Comparison of ENCODE assay signal across 10 cellular contexts in the genomic region with DNA sequence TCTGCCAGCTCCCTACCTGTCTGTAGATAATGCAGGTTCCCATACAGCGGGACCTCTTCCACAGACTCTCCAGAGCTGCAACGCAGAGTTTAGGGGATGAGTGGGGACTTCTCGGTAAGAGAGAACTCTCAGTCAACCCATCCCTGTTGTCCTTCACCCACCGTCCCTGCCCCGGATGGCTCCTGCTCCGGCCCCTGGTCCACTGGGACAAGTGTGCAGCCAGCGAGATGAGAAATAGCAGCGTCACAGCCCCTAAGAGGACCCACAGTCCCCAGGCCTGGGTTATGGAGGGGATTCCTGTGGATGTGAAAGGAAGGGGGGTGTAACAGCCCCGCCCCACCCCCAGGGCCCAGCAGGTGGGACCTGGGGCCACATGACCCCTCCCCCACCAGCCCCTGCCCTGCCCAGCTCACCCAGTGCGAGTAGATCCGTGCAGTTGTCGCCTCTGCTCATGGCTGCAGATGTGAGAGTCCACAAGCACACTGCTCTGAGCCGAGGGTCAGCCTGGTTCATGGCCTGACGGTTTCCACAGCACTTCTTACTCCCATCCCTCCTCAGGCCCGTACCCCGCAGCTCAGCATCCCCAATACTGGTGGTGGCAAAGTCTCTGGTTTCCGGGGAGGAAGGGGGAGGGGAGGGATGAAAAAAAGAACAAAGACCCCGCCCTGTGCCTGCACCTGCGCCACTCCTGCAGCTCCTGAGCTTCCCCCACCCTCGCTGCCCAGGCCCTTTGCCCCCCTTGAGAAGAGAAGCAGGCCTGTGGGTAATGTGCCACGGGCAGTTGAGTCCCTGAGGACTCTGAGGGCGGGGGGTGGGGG. TPM values are rescaled to one million over a fixed set of nuclear protein-coding genes. Genes with fewer than 3 reads are reported as not detected.
DNase-seq lines count a peak whose midpoint lies in the region; ATAC-seq and TF ChIP-seq lines count a peak whose summit lies in the region.
"Had no signal": no experiment of that assay in that cellular context is flagged by ENCODE, and none has a peak within 500 bp of the region (broad histone marks: within the 10 kb centered on the region; RNA-seq: fewer than 3 reads in every experiment).

A gene with protein sequence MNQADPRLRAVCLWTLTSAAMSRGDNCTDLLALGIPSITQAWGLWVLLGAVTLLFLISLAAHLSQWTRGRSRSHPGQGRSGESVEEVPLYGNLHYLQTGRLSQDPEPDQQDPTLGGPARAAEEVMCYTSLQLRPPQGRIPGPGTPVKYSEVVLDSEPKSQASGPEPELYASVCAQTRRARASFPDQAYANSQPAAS (minus strand): TSS at position 591 of the 818 bp plus-strand sequence. CDS start 78 bp downstream, at position 513.

- H3K27me3 Mint-ChIP-seq in IgD-negative memory B cell (no peaks in the 10 kb centered on the region), neural progenitor cell (ENCODE audit: insufficient read depth, low read depth) (peaks cover 14% of the 10 kb centered on the region)
- no peaks in the 10 kb centered on the region for H3K27me3 Mint-ChIP-seq in activated naive CD8-positive, alpha-beta T cell treated with anti-CD3 and anti-CD28 coated beads, Interleukin-2, amount 10 ng/mL, durations not matched to agents 7 days and 5 days

- peaks cover 53% of the 10 kb centered on the region for H3K4me1 ChIP-seq in DOHH2 (ENCODE audit: control insufficient read depth, low read length)
- H3K4me1 ChIP-seq in neural progenitor cell = peaks cover 16% of the 10 kb centered on the region

- H3K9me3 Mint-ChIP-seq in IgD-negative memory B cell (no peaks in the 10 kb centered on the region), neural progenitor cell (no peaks in the 10 kb centered on the region)
- H3K9me3 Mint-ChIP-seq in activated naive CD8-positive, alpha-beta T cell treated with anti-CD3 and anti-CD28 coated beads, Interleukin-2, amount 10 ng/mL, durations not matched to agents 7 days and 5 days = no peaks in the 10 kb centered on the region

- H3K79me2 ChIP-seq in DOHH2 (ENCODE audit: control insufficient read depth, low read length) (peaks cover 24% of the 10 kb centered on the region), neural progenitor cell (ENCODE audit: low read depth) (no peaks in the 10 kb centered on the region)

- H3K27ac ChIP-seq in DOHH2 (ENCODE audit: low read depth, low read length) (peak within 1 kb of the TSS; percentile 87), neural progenitor cell (no peak within 1 kb of the TSS)

- POLR2A ChIA-PET in activated naive CD8-positive, alpha-beta T cell treated with anti-CD3 and anti-CD28 coated beads, Interleukin-2, amount 10 ng/mL, durations not matched to agents 7 days and 5 days (lab: Charles Lee) = interaction anchor here (0.9 to 9.1 kb wide), 9 partner anchors 10 to 164 kb away, joined by 3 to 214 read pairs (median 12); a partner anchor contains a TSS

- peak; percentile 66 for DNase-seq in activated naive CD8-positive, alpha-beta T cell treated with anti-CD3 and anti-CD28 coated beads, Interleukin-2, amount 10 ng/mL, durations not matched to agents 7 days and 5 days
- DNase-seq in neural progenitor cell (ENCODE audit: low spot score) (no peak), G401 (ENCODE audit: low spot score) (no peak), OCI-M1 (lab: John Stamatoyannopoulos, UW) (no peak)
- DNase-seq: SHP77 treated with DMSO at 0.1 percent for 48 hours had no signal

- TF ChIP-seq CTCF in DOHH2 (IDR thresholded peaks at IDR 0.05; ENCODE audit: low read depth, low read length, poor library complexity, severe bottlenecking) (no peak), neural progenitor cell (IDR thresholded peaks at IDR 0.05) (no peak)

- no peaks in the 10 kb centered on the region for H3K9me2 ChIP-seq in DOHH2 (replicated peaks; ENCODE audit: control insufficient read depth, low read length)

- H3K9ac ChIP-seq in neural progenitor cell = no peak within 1 kb of the TSS

- H3F3A ChIP-seq in DOHH2 (ENCODE audit: control insufficient read depth, insufficient read depth) (peaks cover 32% of the 10 kb centered on the region), neural progenitor cell (ENCODE audit: low read depth) (peaks cover 16% of the 10 kb centered on the region)

- H3K27me3 ChIP-seq in DOHH2 (ENCODE audit: control insufficient read depth, low read length) = no peaks in the 10 kb centered on the region
- peaks cover 14% of the 10 kb centered on the region for H3K27me3 ChIP-seq in neural progenitor cell

- H4K20me1 ChIP-seq in DOHH2 (ENCODE audit: control insufficient read depth, insufficient read depth, low read depth, low read length) (no peaks in the 10 kb centered on the region), neural progenitor cell (ENCODE audit: low read depth) (no peaks in the 10 kb centered on the region)

- H3K4me3 Mint-ChIP-seq in IgD-negative memory B cell = peak within 1 kb of the TSS; percentile 93 to 98 (median 96)
- H3K4me3 Mint-ChIP-seq in activated naive CD8-positive, alpha-beta T cell treated with anti-CD3 and anti-CD28 coated beads, Interleukin-2, amount 10 ng/mL, durations not matched to agents 7 days and 5 days = peak within 1 kb of the TSS; percentile 87
- no peak within 1 kb of the TSS for H3K4me3 Mint-ChIP-seq in neural progenitor cell

- H3K36me3 Mint-ChIP-seq in IgD-negative memory B cell = peaks cover 2% of the 10 kb centered on the region
- peaks cover 15% of the 10 kb centered on the region for H3K36me3 Mint-ChIP-seq in activated naive CD8-positive, alpha-beta T cell treated with anti-CD3 and anti-CD28 coated beads, Interleukin-2, amount 10 ng/mL, durations not matched to agents 7 days and 5 days
- no peaks in the 10 kb centered on the region for H3K36me3 Mint-ChIP-seq in neural progenitor cell

- ATAC-seq in activated naive CD8-positive, alpha-beta T cell treated with anti-CD3 and anti-CD28 coated beads, Interleukin-2, amount 10 ng/mL, durations not matched to agents 7 days and 5 days (ENCODE audit: low read depth) = no peak
- ATAC-seq in HG03469 (IDR thresholded peaks at IDR 0.05; ENCODE audit: unreplicated experiment) (no peak), GM18498 (IDR thresholded peaks at IDR 0.05; ENCODE audit: unreplicated experiment) (no peak)

- peak within 1 kb of the TSS; percentile 89 to 99 (median 93) for H3K27ac Mint-ChIP-seq in IgD-negative memory B cell
- peak within 1 kb of the TSS; percentile 90 for H3K27ac Mint-ChIP-seq in activated naive CD8-positive, alpha-beta T cell treated with anti-CD3 and anti-CD28 coated beads, Interleukin-2, amount 10 ng/mL, durations not matched to agents 7 days and 5 days
- H3K27ac Mint-ChIP-seq in neural progenitor cell = no peak within 1 kb of the TSS

- peak within 1 kb of the TSS; percentile 85 for H3K4me3 ChIP-seq in DOHH2 (ENCODE audit: low read length)
- no peak within 1 kb of the TSS for H3K4me3 ChIP-seq in neural progenitor cell

- in situ Hi-C loops in G401 (cut with HindIII; ENCODE audit: low sequenced_read_pairs) = no loop called here

- H3K36me3 ChIP-seq in DOHH2 (ENCODE audit: control insufficient read depth, low read length) = peaks cover 19% of the 10 kb centered on the region
- no peaks in the 10 kb centered on the region for H3K36me3 ChIP-seq in neural progenitor cell

- peak within 1 kb of the TSS; percentile 83 for H2AFZ ChIP-seq in neural progenitor cell (replicated peaks)

- H3K4me2 ChIP-seq in DOHH2 (ENCODE audit: low read length) (peak within 1 kb of the TSS; percentile 96), neural progenitor cell (no peak within 1 kb of the TSS)

- no peaks in the 10 kb centered on the region for H3K9me3 ChIP-seq in DOHH2 (ENCODE audit: control insufficient read depth, insufficient read depth, low read length)
- no peaks in the 10 kb centered on the region for H3K9me3 ChIP-seq in neural progenitor cell (ENCODE audit: low read depth)

- peaks cover 32 to 37% (median 36%) of the 10 kb centered on the region in 3 donors for H3K4me1 Mint-ChIP-seq in IgD-negative memory B cell
- H3K4me1 Mint-ChIP-seq in activated naive CD8-positive, alpha-beta T cell treated with anti-CD3 and anti-CD28 coated beads, Interleukin-2, amount 10 ng/mL, durations not matched to agents 7 days and 5 days = peaks cover 33% of the 10 kb centered on the region
- H3K4me1 Mint-ChIP-seq in neural progenitor cell = peaks cover 22% of the 10 kb centered on the region

RNA-seq across cellular contexts. Expression of the gene that starts here (rescaled TPM):
- polyA plus RNA-seq in IgD-negative memory B cell = 188 TPM
- total RNA-seq in activated naive CD8-positive, alpha-beta T cell treated with anti-CD3 and anti-CD28 coated beads, Interleukin-2, amount 10 ng/mL, durations not matched to agents 7 days and 5 days = 100 to 1,000 TPM; 174 to 195 TPM
- total RNA-seq in neural progenitor cell (ENCODE audit: low replicate concordance) = 0.56 and 0.86 TPM in 2 replicates
- not detected in 2 replicates for total RNA-seq in G401 (2014; rRNA removed; shearing (Covaris generic))
- total RNA-seq: bronchial epithelial cell had no signal

Comparison
In these comparisons a context has a peak if more than half of its experiments do, and no peak if none do; other contexts are left out.
1. RNA of the gene that starts here (total RNA-seq): 174 to 195 TPM in activated naive CD8-positive, alpha-beta T cell treated with anti-CD3 and anti-CD28 coated beads, Interleukin-2, amount 10 ng/mL, durations not matched to agents 7 days and 5 days; 0.56 to 0.86 TPM in neural progenitor cell and not detected in G401; every median in the first group is over 10 times any median in the second.